Comparison of ENCODE assay signal across 8 cellular contexts in genomic region chr11:122656073-122656630, GRCh38. TPM values are rescaled to one million over a fixed set of nuclear protein-coding genes. Genes with fewer than 3 reads are reported as not detected.
DNase-seq lines count a peak whose midpoint lies in the region; ATAC-seq and TF ChIP-seq lines count a peak whose summit lies in the region.

No MANE protein-coding gene starts in this region.

- H3K27me3 ChIP-seq in stomach smooth muscle (ENCODE audit: control insufficient read depth in 1 of 2, insufficient read depth in 2 of 2, low read length in 2 of 2), result peaks cover 0 to 5% of the 10 kb centered on the region in 2 donors

- H3K27ac ChIP-seq in stomach smooth muscle (ENCODE audit: low read length), result peak overlapping the region; percentile 78

- DNase-seq in NCI-H226 (peak; percentile 69), activated T-cell treated with anti-CD3 and anti-CD28 coated beads for 4 hours (peak; percentile 24), erythroblast (lab: John Stamatoyannopoulos, UW) (peak; percentile 61 to 64), myocyte (ENCODE audit: low read depth) (peak; percentile 65), SK-N-DZ (ENCODE audit: low spot score) (no peak)

- peaks cover 15% of the 10 kb centered on the region for H3K4me1 ChIP-seq in stomach smooth muscle (ENCODE audit: control insufficient read depth, insufficient read depth, low read length)

- no peaks in the 10 kb centered on the region for H3K9me3 ChIP-seq in stomach smooth muscle (ENCODE audit: control insufficient read depth in 2 of 2, low read length in 2 of 2)

- no peak for TF ChIP-seq POLR2A in erythroblast (IDR thresholded peaks at IDR 0.05; ENCODE audit: low read length)

- H3K4me3 ChIP-seq in stomach smooth muscle (ENCODE audit: low read length in 2 of 2), result peak overlapping the region; percentile 80 to 82

- peak overlapping the region; percentile 47 to 77 for H3K9ac ChIP-seq in stomach smooth muscle (ENCODE audit: low read length in 2 of 2)

- H3K36me3 ChIP-seq in stomach smooth muscle (ENCODE audit: control insufficient read depth in 2 of 2, insufficient read depth in 2 of 2, low read length in 2 of 2), result no peaks in the 10 kb centered on the region

- ATAC-seq in GM18517 (IDR thresholded peaks at IDR 0.05; ENCODE audit: unreplicated experiment) (peak; percentile 45), HG02840 (IDR thresholded peaks at IDR 0.05; ENCODE audit: low FRiP score, unreplicated experiment) (peak; percentile 31)

RNA-seq across cellular contexts. Expression of gene UBASH3B, which starts 0.6 kb away (rescaled TPM):
- 8.8 and 13.1 TPM in 2 replicates for total RNA-seq in myocyte
- 7.3 TPM for polyA plus RNA-seq in myocyte (2012)
- 0.39 and 0.54 TPM in 2 replicates for polyA plus RNA-seq in SK-N-DZ (2014; cell fraction: cytosol; rRNA removed)
- polyA plus RNA-seq in SK-N-DZ (2014; cell fraction: nucleus; rRNA removed), result 0.03 and 0.14 TPM in 2 replicates
